In genomic region chr20:32473231-32474008, GRCh38 we compare ENCODE assay signal across 11 cellular contexts.
DNase-seq lines count a peak whose midpoint lies in the region; ATAC-seq and TF ChIP-seq lines count a peak whose summit lies in the region.
"Had no signal": no experiment of that assay in that cellular context is flagged by ENCODE, and none has a peak within 500 bp of the region (broad histone marks: within the 10 kb centered on the region; RNA-seq: fewer than 3 reads in every experiment).

No MANE protein-coding gene starts in this region.

- ATAC-seq in activated T-cell treated with anti-CD3 and anti-CD28 coated beads, Interleukin-2, amount 50 U/mL, for 72 hours (replicated peaks in 1 of 2), result no peak
- ATAC-seq: T-cell had no signal

- peak overlapping the region; percentile 15 for H3K4me3 ChIP-seq in epithelial cell of proximal tubule (ENCODE audit: low read depth, low read length)
- peak overlapping the region; percentile 55 to 64 for H3K4me3 ChIP-seq in muscle layer of duodenum (ENCODE audit: low read depth in 1 of 2, low read length in 2 of 2)
- H3K4me3 ChIP-seq in tibial nerve, result peak overlapping the region; percentile 28 to 53 (median 34)

- DNase-seq in activated T-cell treated with anti-CD3 and anti-CD28 coated beads, Interleukin-2, amount 50 U/mL, for 24 hours, result no peak
- no peak for DNase-seq in activated T-cell treated with anti-CD3 and anti-CD28 coated beads, Interleukin-2, amount 50 U/mL, for 72 hours
- no peak for DNase-seq in epithelial cell of proximal tubule (ENCODE audit: low read depth)
- no peak for DNase-seq in tibial nerve (ENCODE audit: low spot score in 2 of 2)
- DNase-seq in GM13976 (ENCODE audit: low spot score), result no peak
- no peak for DNase-seq in G401 (ENCODE audit: low spot score)
- DNase-seq in stimulated activated naive CD4-positive, alpha-beta T cell treated with Interleukin-2 at 50 U/mL for 16 hours (lab: John Stamatoyannopoulos, UW), result no peak
- DNase-seq: NCI-H510A, T-cell had no signal

- peak overlapping the region; percentile 58 for H3K27ac ChIP-seq in muscle layer of duodenum (ENCODE audit: low read length)
- peak overlapping the region; percentile 78 to 93 (median 86) for H3K27ac ChIP-seq in tibial nerve
- H3K27ac ChIP-seq: KMS-11 had no signal

- no peak overlapping the region for H3K4me3 Mint-ChIP-seq in activated T-cell treated with anti-CD3 and anti-CD28 coated beads, Interleukin-2, amount 50 U/mL, for 24 hours
- H3K4me3 Mint-ChIP-seq in activated T-cell treated with anti-CD3 and anti-CD28 coated beads, Interleukin-2, amount 50 U/mL, for 72 hours, result no peak overlapping the region
- H3K4me3 Mint-ChIP-seq: T-cell had no signal

- peak overlapping the region; percentile 59 for H3K27ac Mint-ChIP-seq in activated T-cell treated with anti-CD3 and anti-CD28 coated beads, Interleukin-2, amount 50 U/mL, for 24 hours
- H3K27ac Mint-ChIP-seq in activated T-cell treated with anti-CD3 and anti-CD28 coated beads, Interleukin-2, amount 50 U/mL, for 72 hours, result no peak overlapping the region

- peak in 1 of 2 donors; percentile 21 for TF ChIP-seq POLR2A in tibial nerve (IDR thresholded peaks at IDR 0.05)

- no peaks in the 10 kb centered on the region for H3K27me3 Mint-ChIP-seq in activated T-cell treated with anti-CD3 and anti-CD28 coated beads, Interleukin-2, amount 50 U/mL, for 24 hours
- H3K27me3 Mint-ChIP-seq in activated T-cell treated with anti-CD3 and anti-CD28 coated beads, Interleukin-2, amount 50 U/mL, for 72 hours (ENCODE audit: low read depth), result no peaks in the 10 kb centered on the region
- H3K27me3 Mint-ChIP-seq: T-cell had no signal

- H3K9me3 ChIP-seq in muscle layer of duodenum (ENCODE audit: control insufficient read depth in 1 of 2, low read length in 2 of 2), result no peaks in the 10 kb centered on the region
- H3K9me3 ChIP-seq in tibial nerve, result no peaks in the 10 kb centered on the region

- WGBS in tibial nerve, 2 donors, result 14 to 30% methylated on average over 19 to 29 of the region's 29 CpGs

- peaks cover 45% of the 10 kb centered on the region for H3K4me1 Mint-ChIP-seq in activated T-cell treated with anti-CD3 and anti-CD28 coated beads, Interleukin-2, amount 50 U/mL, for 24 hours (ENCODE audit: low read depth)
- peaks cover 26% of the 10 kb centered on the region for H3K4me1 Mint-ChIP-seq in activated T-cell treated with anti-CD3 and anti-CD28 coated beads, Interleukin-2, amount 50 U/mL, for 72 hours (ENCODE audit: low read depth)

- peak in 1 of 2 donors; percentile 71 for TF ChIP-seq EP300 in tibial nerve (IDR thresholded peaks at IDR 0.05)

- no peaks in the 10 kb centered on the region for H3K27me3 ChIP-seq in muscle layer of duodenum (ENCODE audit: low read depth, low read length)
- no peaks in the 10 kb centered on the region for H3K27me3 ChIP-seq in tibial nerve

- H3K4me1 ChIP-seq in muscle layer of duodenum (ENCODE audit: control insufficient read depth in 1 of 2, insufficient read depth in 2 of 2, low read length in 2 of 2) (peaks cover 23 to 79% of the 10 kb centered on the region in 2 donors), tibial nerve (peaks cover 4 to 100% (median 75%) of the 10 kb centered on the region in 4 donors)

- H3K9me3 Mint-ChIP-seq in activated T-cell treated with anti-CD3 and anti-CD28 coated beads, Interleukin-2, amount 50 U/mL, for 24 hours, result no peaks in the 10 kb centered on the region
- H3K9me3 Mint-ChIP-seq in activated T-cell treated with anti-CD3 and anti-CD28 coated beads, Interleukin-2, amount 50 U/mL, for 72 hours, result no peaks in the 10 kb centered on the region
- H3K9me3 Mint-ChIP-seq: T-cell had no signal

- TF ChIP-seq CTCF in epithelial cell of proximal tubule (conservative IDR thresholded peaks at IDR 0.05; ENCODE audit: low read depth, low read length), result no peak
- TF ChIP-seq CTCF in tibial nerve (IDR thresholded peaks at IDR 0.05), result no peak
- no peak for TF ChIP-seq CTCF in GM13976 (IDR thresholded peaks at IDR 0.05; ENCODE audit: borderline replicate concordance, control extremely low read depth, extremely low read depth, insufficient read depth, missing control alignments)

- in situ Hi-C loops in GM13976 (cut with MboI; ENCODE audit: low sequenced_read_pairs, unreplicated experiment), result no loop called here
- in situ Hi-C loops in G401 (cut with HindIII; ENCODE audit: low sequenced_read_pairs), result no loop called here

- H3K36me3 ChIP-seq in muscle layer of duodenum (ENCODE audit: control insufficient read depth in 1 of 2, insufficient read depth in 2 of 2, low read length in 2 of 2) (no peaks in the 10 kb centered on the region), tibial nerve (peaks cover 0 to 12% (median 0%) of the 10 kb centered on the region in 3 donors)

- H3K36me3 Mint-ChIP-seq in activated T-cell treated with anti-CD3 and anti-CD28 coated beads, Interleukin-2, amount 50 U/mL, for 24 hours (ENCODE audit: low read depth), result peaks cover 11% of the 10 kb centered on the region
- H3K36me3 Mint-ChIP-seq in activated T-cell treated with anti-CD3 and anti-CD28 coated beads, Interleukin-2, amount 50 U/mL, for 72 hours (ENCODE audit: insufficient read depth in 2 of 2), result no peaks in the 10 kb centered on the region
